8 cellular contexts compared by ENCODE assay signal in genomic region chr5:1594336-1595106, GRCh38.
DNase-seq lines count a peak whose midpoint lies in the region; ATAC-seq and TF ChIP-seq lines count a peak whose summit lies in the region.

No MANE protein-coding gene starts in this region.

- TF ChIP-seq CTCF in fibroblast of the aortic adventitia (IDR thresholded peaks at IDR 0.05; ENCODE audit: insufficient read depth, low read length) (peak; percentile 30), nephron (IDR thresholded peaks at IDR 0.05; ENCODE audit: unreplicated experiment in 3 of 3) (peak; percentile 29 to 54 (median 43))

- peak overlapping the region; percentile 83 to 85 (median 84) for H3K4me3 Mint-ChIP-seq in nephron

- peak; percentile 46 for DNase-seq in DMS153 (lab: John Stamatoyannopoulos, UW)
- no peak for DNase-seq in DMS153 treated with DMSO at 0.1 percent for 48 hours (lab: John Stamatoyannopoulos, UW; ENCODE audit: unreplicated experiment)
- DNase-seq in NCI-H510A treated with DMSO at 0.1 percent for 48 hours (lab: John Stamatoyannopoulos, UW) = peak; percentile 73
- peak; percentile 77 for DNase-seq in activated T-cell treated with anti-CD3 and anti-CD28 coated beads, Interleukin-2, amount 50 U/mL, for 1 hour
- peak; percentile 51 for DNase-seq in fibroblast of the aortic adventitia (ENCODE audit: low read depth)
- peak; percentile 55 for DNase-seq in stimulated activated naive CD4-positive, alpha-beta T cell treated with Interleukin-2 at 50 U/mL for 16 hours (lab: John Stamatoyannopoulos, UW)

- H3K36me3 Mint-ChIP-seq in nephron (ENCODE audit: low read depth) = peaks cover 20% of the 10 kb centered on the region

- H3K27ac Mint-ChIP-seq in nephron = peak overlapping the region in 1 of 3 experiments; percentile 37

- peaks cover 8% of the 10 kb centered on the region for H3K4me1 Mint-ChIP-seq in nephron

- H3K4me3 ChIP-seq in fibroblast of the aortic adventitia (ENCODE audit: low read depth, low read length) = peak overlapping the region; percentile 70

- H3K27me3 Mint-ChIP-seq in nephron (ENCODE audit: low read depth) = no peaks in the 10 kb centered on the region

- no peaks in the 10 kb centered on the region for H3K9me3 Mint-ChIP-seq in nephron

- ATAC-seq in HG02943 (IDR thresholded peaks at IDR 0.05; ENCODE audit: low read depth, unreplicated experiment) = peak; percentile 78
